Comparison of ENCODE assay signal across 16 cellular contexts in genomic region chr10:102476466-102477141, GRCh38. TPM values are rescaled to one million over a fixed set of nuclear protein-coding genes. Genes with fewer than 3 reads are reported as not detected.
DNase-seq lines count a peak whose midpoint lies in the region; ATAC-seq, FAIRE-seq and TF ChIP-seq lines count a peak whose summit lies in the region.
"Had no signal": no experiment of that assay in that cellular context is flagged by ENCODE, and none has a peak within 500 bp of the region (broad histone marks: within the 10 kb centered on the region; RNA-seq: fewer than 3 reads in every experiment).

No MANE protein-coding gene starts in this region.

- no peak overlapping the region for H3K4me2 ChIP-seq in PC-3 (ENCODE audit: low read length)
- no peak overlapping the region for H3K4me2 ChIP-seq in endothelial cell of umbilical vein (ENCODE audit: insufficient read depth, low read length)

- H3K4me3 ChIP-seq in cardiac muscle cell (no peak overlapping the region), PC-3 (ENCODE audit: low read length) (no peak overlapping the region), endothelial cell of umbilical vein (replicated peaks in 1 of 3; ENCODE audit: insufficient read depth in 1 of 3, low read depth in 1 of 3, low read length in 3 of 3) (no peak overlapping the region), thyroid gland (replicated peaks in 1 of 3) (no peak overlapping the region), spleen (no peak overlapping the region)
- H3K4me3 ChIP-seq: breast epithelium, heart left ventricle had no signal

- POLR2A ChIA-PET in PC-3 (lab: Charles Lee; ENCODE audit: unreplicated experiment): no interaction called here
- POLR2A ChIA-PET in endothelial cell of umbilical vein (lab: Charles Lee): interaction anchor here (1.0 kb wide), 1 partner anchor 44 kb away, joined by 5 read pairs; the partner anchor contains the start of gene CUEDC2

- H3K79me2 ChIP-seq in PC-3 (ENCODE audit: low read length): no peaks in the 10 kb centered on the region
- no peaks in the 10 kb centered on the region for H3K79me2 ChIP-seq in endothelial cell of umbilical vein (ENCODE audit: control insufficient read depth, insufficient read depth, low read length)

- H3F3A ChIP-seq in PC-3 (ENCODE audit: low read length, unreplicated experiment): no peaks in the 10 kb centered on the region

- peak; percentile 17 for TF ChIP-seq POLR2A in endothelial cell of umbilical vein (IDR thresholded peaks at IDR 0.05; ENCODE audit: low read depth, low read length)
- peak in 1 of 2 donors; percentile 46 for TF ChIP-seq POLR2A in thyroid gland (IDR thresholded peaks at IDR 0.05)
- TF ChIP-seq POLR2A in spleen (IDR thresholded peaks at IDR 0.05): no peak

- WGBS in thyroid gland, 2 donors: 29 to 31% methylated on average over 9 of the region's 9 CpGs
- 71 to 82% (median 74%) methylated on average over 8 to 9 of the region's 9 CpGs for WGBS in spleen, 5 donors

- CTCF ChIA-PET in PC-3 (lab: Charles Lee) (no interaction called here), endothelial cell of umbilical vein (lab: Charles Lee) (interaction anchor here (1.4 kb wide), 1 partner anchor 307 kb away, joined by 6 read pairs; no protein-coding TSS in a partner anchor)

- H3K4me1 ChIP-seq in cardiac muscle cell (ENCODE audit: low read depth) (peaks cover 5% of the 10 kb centered on the region), PC-3 (ENCODE audit: insufficient read depth, low read length) (no peaks in the 10 kb centered on the region), endothelial cell of umbilical vein (ENCODE audit: control insufficient read depth, extremely low read depth, insufficient read depth, low read length) (no peaks in the 10 kb centered on the region), thyroid gland (peaks cover 5 to 11% of the 10 kb centered on the region in 2 donors), spleen (peaks cover 0 to 24% (median 4%) of the 10 kb centered on the region in 6 donors)
- H3K4me1 ChIP-seq: breast epithelium had no signal

- no peaks in the 10 kb centered on the region for H3K9me1 ChIP-seq in endothelial cell of umbilical vein (replicated peaks; ENCODE audit: control insufficient read depth, extremely low read depth, insufficient read depth, low read length)

- H3K27ac ChIP-seq in cardiac muscle cell: peak overlapping the region; percentile 39
- no peak overlapping the region for H3K27ac ChIP-seq in PC-3 (ENCODE audit: low read length)
- no peak overlapping the region for H3K27ac ChIP-seq in endothelial cell of umbilical vein (ENCODE audit: insufficient read depth, low read depth, low read length)
- peak overlapping the region; percentile 24 to 75 (median 48) for H3K27ac ChIP-seq in thyroid gland
- H3K27ac ChIP-seq in spleen: peak overlapping the region in 1 of 8 donors; percentile 46
- H3K27ac ChIP-seq: breast epithelium, heart left ventricle had no signal

- H3K9me2 ChIP-seq in PC-3 (replicated peaks; ENCODE audit: low read length): no peaks in the 10 kb centered on the region

- H2AFZ ChIP-seq in PC-3 (ENCODE audit: low read length) (no peak overlapping the region), endothelial cell of umbilical vein (ENCODE audit: low read depth, low read length) (no peak overlapping the region)

- intact Hi-C loops in cardiac septum (cut with DNase I) (loop anchor here (5.0 kb wide), 1 partner anchor 79 kb away; the partner anchor contains the start of gene NFKB2), PC-3 (cut with micrococcal nuclease) (no loop called here), endothelial cell of umbilical vein (cut with micrococcal nuclease) (no loop called here), thyroid gland (cut with DNase I) (loop anchor here (10.0 kb wide), 1 partner anchor 242 kb away; no protein-coding TSS in a partner anchor), spleen (cut with DNase I; ENCODE audit: low total_unique reads) (loop anchor here (10.0 kb wide), 2 partner anchors 82 to 242 kb away; partner anchors contain the start of gene NFKB2)

- no peak for FAIRE-seq in endothelial cell of umbilical vein (lab: Jason Lieb, UNC)
- FAIRE-seq: H1, islet of Langerhans, TTC549 had no signal

- H3K36me3 ChIP-seq in cardiac muscle cell (peaks cover 8% of the 10 kb centered on the region), PC-3 (ENCODE audit: low read depth, low read length) (no peaks in the 10 kb centered on the region), endothelial cell of umbilical vein (ENCODE audit: control insufficient read depth in 2 of 2, extremely low read depth in 1 of 2, insufficient read depth in 2 of 2, low read length in 2 of 2) (peaks cover 6 to 22% of the 10 kb centered on the region in 2 experiments), thyroid gland (peaks cover 14 to 19% of the 10 kb centered on the region in 2 donors), spleen (peaks cover 0 to 82% (median 21%) of the 10 kb centered on the region in 6 donors)

- no peak for TF ChIP-seq CTCF in cardiac muscle cell (IDR thresholded peaks at IDR 0.05; ENCODE audit: low read depth, low read length)
- no peak for TF ChIP-seq CTCF in PC-3 (conservative IDR thresholded peaks at IDR 0.05; ENCODE audit: low read depth, low read length)
- no peak for TF ChIP-seq CTCF in endothelial cell of umbilical vein (IDR thresholded peaks at IDR 0.05; ENCODE audit: extremely low read depth in 1 of 2, insufficient read depth in 1 of 2, low read depth in 1 of 2, low read length in 2 of 2)
- peak in 1 of 6 experiments; percentile 11 for TF ChIP-seq CTCF in thyroid gland (IDR thresholded peaks at IDR 0.05)
- TF ChIP-seq CTCF in spleen (IDR thresholded peaks at IDR 0.05 in 8 of 11, conservative IDR thresholded peaks at IDR 0.05 in 3 of 11): no peak

- no peaks in the 10 kb centered on the region for H3K27me3 ChIP-seq in cardiac muscle cell
- H3K27me3 ChIP-seq in PC-3 (ENCODE audit: low read length): no peaks in the 10 kb centered on the region
- H3K27me3 ChIP-seq in endothelial cell of umbilical vein (ENCODE audit: control insufficient read depth in 2 of 2, insufficient read depth in 2 of 2, low read length in 2 of 2): no peaks in the 10 kb centered on the region
- H3K27me3 ChIP-seq in thyroid gland: no peaks in the 10 kb centered on the region
- H3K27me3 ChIP-seq in spleen (replicated peaks in 1 of 7): no peaks in the 10 kb centered on the region
- H3K27me3 ChIP-seq: breast epithelium, heart left ventricle had no signal

- no peak for DNase-seq in cardiac muscle cell (ENCODE audit: low read depth in 1 of 2, low spot score in 1 of 2)
- DNase-seq in cardiac septum (ENCODE audit: low spot score): no peak
- DNase-seq in PC-3: no peak
- no peak for DNase-seq in endothelial cell of umbilical vein (ENCODE audit: low read depth, low spot score)
- peak; percentile 90 to 94 for DNase-seq in thyroid gland
- no peak for DNase-seq in spleen
- DNase-seq in NCI-H1105 treated with DMSO at 0.1 percent for 48 hours (lab: John Stamatoyannopoulos, UW): no peak
- DNase-seq: mesendoderm, NCI-H1694 treated with DMSO at 0.1 percent for 48 hours, NCI-H526 treated with DMSO at 0.1 percent for 48 hours had no signal

- H3K9ac ChIP-seq in PC-3 (ENCODE audit: low read length) (no peak overlapping the region), endothelial cell of umbilical vein (replicated peaks; ENCODE audit: extremely low read depth, insufficient read depth, low read length) (no peak overlapping the region)

- H3K9me3 ChIP-seq in cardiac muscle cell (ENCODE audit: low read depth) (no peaks in the 10 kb centered on the region), PC-3 (ENCODE audit: low read length) (no peaks in the 10 kb centered on the region), endothelial cell of umbilical vein (replicated peaks; ENCODE audit: control insufficient read depth, insufficient read depth, low read length) (no peaks in the 10 kb centered on the region), thyroid gland (no peaks in the 10 kb centered on the region), spleen (no peaks in the 10 kb centered on the region)
- H3K9me3 ChIP-seq: breast epithelium, heart left ventricle had no signal

- H4K20me1 ChIP-seq in PC-3 (ENCODE audit: low read length): no peaks in the 10 kb centered on the region
- no peaks in the 10 kb centered on the region for H4K20me1 ChIP-seq in endothelial cell of umbilical vein (replicated peaks; ENCODE audit: control insufficient read depth, extremely low read depth, insufficient read depth, low read length)

- BruUV-seq in PC-3 (replicated peaks; lab: Mats Ljungman, UMichigan) (TSS peak; percentile 20), endothelial cell of umbilical vein (replicated peaks; lab: Mats Ljungman, UMichigan) (no TSS peak)

- dilution Hi-C loops in endothelial cell of umbilical vein (cut with MboI; ENCODE audit: extremely low pct_ligation_motif_present, low sequenced_read_pairs): no loop called here

- ATAC-seq in PC-3 (no peak), GM21786 (IDR thresholded peaks at IDR 0.05; ENCODE audit: unreplicated experiment) (no peak)
- ATAC-seq: heart left ventricle had no signal

RNA-seq across cellular contexts. Expression of gene C10orf95, which starts 25.3 kb away (rescaled TPM):
- total RNA-seq in cardiac muscle cell: not detected in 2 replicates
- 1.7 and 2.0 TPM in 2 replicates for polyA plus RNA-seq in cardiac muscle cell
- total RNA-seq in cardiac septum: not detected
- 1.6 and 1.9 TPM in 2 replicates for total RNA-seq in PC-3 (2014; rRNA removed)
- not detected in 2 replicates for total RNA-seq in endothelial cell of umbilical vein
- 0.08 TPM in 1 of 2 replicates, not detected in the other for polyA plus RNA-seq in endothelial cell of umbilical vein
- polyA plus RNA-seq in endothelial cell of umbilical vein (2011; cell fraction: cytosol; rRNA removed): 0.04 TPM in 1 of 2 replicates, not detected in the other
- not detected in 2 replicates for polyA plus RNA-seq in endothelial cell of umbilical vein (2011; cell fraction: nucleus; rRNA removed)
- not detected in 2 replicates for polyA plus RNA-seq in endothelial cell of umbilical vein (2012)
- not detected in 2 replicates for polyA minus RNA-seq in endothelial cell of umbilical vein
- polyA minus RNA-seq in endothelial cell of umbilical vein (2011; cell fraction: cytosol; rRNA and poly(A)+ RNA removed): not detected
- not detected in 2 replicates for polyA minus RNA-seq in endothelial cell of umbilical vein (2011; cell fraction: nucleus; rRNA and poly(A)+ RNA removed)
- 1 to 10 TPM; 1.1 to 2.9 (median 1.8) TPM for total RNA-seq in thyroid gland
- total RNA-seq in spleen: under 1 TPM in 4 of 7 donors, not detected in 3; 0.33 to 0.77 (median 0.47) TPM
- under 1 TPM; 0.06 to 0.33 (median 0.18) TPM for polyA plus RNA-seq in spleen
- polyA plus RNA-seq: heart left ventricle had no signal

RNA-seq across cellular contexts. Expression of gene ACTR1A, which starts 25.9 kb away (rescaled TPM):
- total RNA-seq in cardiac muscle cell: 135 and 147 TPM in 2 replicates
- polyA plus RNA-seq in cardiac muscle cell: 165 and 172 TPM in 2 replicates
- total RNA-seq in cardiac septum: 123 TPM
- 69.9 and 72.7 TPM in 2 replicates for total RNA-seq in PC-3 (2014; rRNA removed)
- 151 and 155 TPM in 2 replicates for total RNA-seq in endothelial cell of umbilical vein
- 164 and 169 TPM in 2 replicates for polyA plus RNA-seq in endothelial cell of umbilical vein
- polyA plus RNA-seq in endothelial cell of umbilical vein (2011; cell fraction: cytosol; rRNA removed): 198 and 204 TPM in 2 replicates
- polyA plus RNA-seq in endothelial cell of umbilical vein (2011; cell fraction: nucleus; rRNA removed): 146 and 172 TPM in 2 replicates
- polyA plus RNA-seq in endothelial cell of umbilical vein (2012): 155 and 165 TPM in 2 replicates
- 272 and 299 TPM in 2 replicates for polyA minus RNA-seq in endothelial cell of umbilical vein
- 80.0 TPM for polyA minus RNA-seq in endothelial cell of umbilical vein (2011; cell fraction: cytosol; rRNA and poly(A)+ RNA removed)
- 86.0 and 88.9 TPM in 2 replicates for polyA minus RNA-seq in endothelial cell of umbilical vein (2011; cell fraction: nucleus; rRNA and poly(A)+ RNA removed)
- 100 to 1,000 TPM in 3 of 4 donors, 10 to 100 TPM in 1; 94.1 to 111 (median 103) TPM for total RNA-seq in thyroid gland
- 10 to 100 TPM; 64.0 to 90.8 (median 76.7) TPM for total RNA-seq in spleen
- 10 to 100 TPM; 25.5 to 54.3 (median 34.7) TPM for polyA plus RNA-seq in spleen

RNA-seq across cellular contexts. Expression of gene SUFU, which starts 27.2 kb away (rescaled TPM):
- total RNA-seq in cardiac muscle cell: 11.3 and 14.2 TPM in 2 replicates
- polyA plus RNA-seq in cardiac muscle cell: 18.4 and 28.3 TPM in 2 replicates
- total RNA-seq in cardiac septum: 6.1 TPM
- 2.7 and 4.4 TPM in 2 replicates for total RNA-seq in PC-3 (2014; rRNA removed)
- total RNA-seq in endothelial cell of umbilical vein: 14.5 and 16.3 TPM in 2 replicates
- polyA plus RNA-seq in endothelial cell of umbilical vein: 9.5 and 10.1 TPM in 2 replicates
- 8.9 TPM in 2 replicates for polyA plus RNA-seq in endothelial cell of umbilical vein (2011; cell fraction: cytosol; rRNA removed)
- 12.5 and 13.4 TPM in 2 replicates for polyA plus RNA-seq in endothelial cell of umbilical vein (2011; cell fraction: nucleus; rRNA removed)
- polyA plus RNA-seq in endothelial cell of umbilical vein (2012): 17.3 and 20.0 TPM in 2 replicates
- polyA minus RNA-seq in endothelial cell of umbilical vein: 14.7 and 16.8 TPM in 2 replicates
- 4.8 TPM for polyA minus RNA-seq in endothelial cell of umbilical vein (2011; cell fraction: cytosol; rRNA and poly(A)+ RNA removed)
- polyA minus RNA-seq in endothelial cell of umbilical vein (2011; cell fraction: nucleus; rRNA and poly(A)+ RNA removed): 10.3 and 11.1 TPM in 2 replicates
- 1 to 10 TPM; 2.3 to 5.4 (median 4.4) TPM for total RNA-seq in thyroid gland
- total RNA-seq in spleen: 10 to 100 TPM; 11.4 to 21.9 (median 15.1) TPM
- 1 to 10 TPM; 2.0 to 6.3 (median 2.8) TPM for polyA plus RNA-seq in spleen

RNA-seq across cellular contexts. Expression of gene CUEDC2, which starts 44.2 kb away (rescaled TPM):
- total RNA-seq in cardiac muscle cell (113 and 134 TPM in 2 replicates), cardiac septum (62.4 TPM), PC-3 (2014; rRNA removed) (50.6 and 51.4 TPM in 2 replicates), endothelial cell of umbilical vein (61.5 and 62.6 TPM in 2 replicates), thyroid gland (10 to 100 TPM; 56.2 to 73.9 (median 62.0) TPM), spleen (10 to 100 TPM; 35.3 to 48.4 (median 43.0) TPM)
- polyA plus RNA-seq in cardiac muscle cell (190 and 193 TPM in 2 replicates), endothelial cell of umbilical vein (82.3 and 96.7 TPM in 2 replicates), spleen (10 to 100 TPM; 48.5 to 59.1 (median 58.7) TPM)
- 79.5 and 108 TPM in 2 replicates for polyA plus RNA-seq in endothelial cell of umbilical vein (2011; cell fraction: cytosol; rRNA removed)
- 119 and 127 TPM in 2 replicates for polyA plus RNA-seq in endothelial cell of umbilical vein (2011; cell fraction: nucleus; rRNA removed)
- 56.6 and 83.3 TPM in 2 replicates for polyA plus RNA-seq in endothelial cell of umbilical vein (2012)
- polyA minus RNA-seq in endothelial cell of umbilical vein: 26.5 and 27.4 TPM in 2 replicates
- polyA minus RNA-seq in endothelial cell of umbilical vein (2011; cell fraction: cytosol; rRNA and poly(A)+ RNA removed): 32.0 TPM
- polyA minus RNA-seq in endothelial cell of umbilical vein (2011; cell fraction: nucleus; rRNA and poly(A)+ RNA removed): 7.5 and 12.2 TPM in 2 replicates

RNA-seq across cellular contexts. Expression of gene FBXL15, which starts 56.0 kb away (rescaled TPM):
- total RNA-seq in cardiac muscle cell (36.3 and 46.6 TPM in 2 replicates), cardiac septum (12.1 TPM), PC-3 (2014; rRNA removed) (10.1 and 12.7 TPM in 2 replicates), endothelial cell of umbilical vein (9.9 and 10.7 TPM in 2 replicates), thyroid gland (10 to 100 TPM; 13.4 to 34.0 (median 27.2) TPM), spleen (10 to 100 TPM; 16.7 to 27.9 (median 22.8) TPM)
- polyA plus RNA-seq in cardiac muscle cell (40.9 and 46.3 TPM in 2 replicates), endothelial cell of umbilical vein (15.3 and 21.6 TPM in 2 replicates), spleen (10 to 100 TPM; 17.6 to 28.7 (median 23.6) TPM)
- polyA plus RNA-seq in endothelial cell of umbilical vein (2011; cell fraction: cytosol; rRNA removed): 5.9 and 10.1 TPM in 2 replicates
- polyA plus RNA-seq in endothelial cell of umbilical vein (2011; cell fraction: nucleus; rRNA removed): 11.6 and 11.7 TPM in 2 replicates
- 4.3 and 6.2 TPM in 2 replicates for polyA plus RNA-seq in endothelial cell of umbilical vein (2012)
- 1.4 and 2.0 TPM in 2 replicates for polyA minus RNA-seq in endothelial cell of umbilical vein
- 8.5 TPM for polyA minus RNA-seq in endothelial cell of umbilical vein (2011; cell fraction: cytosol; rRNA and poly(A)+ RNA removed)
- 1.5 and 1.8 TPM in 2 replicates for polyA minus RNA-seq in endothelial cell of umbilical vein (2011; cell fraction: nucleus; rRNA and poly(A)+ RNA removed)

Comparison
In these comparisons a context has a peak if more than half of its experiments do, and no peak if none do; other contexts are left out.
1. DNase-seq: peak in thyroid gland (2 of 2); none in cardiac muscle cell (0 of 2), cardiac septum (single experiment), PC-3 (single experiment), endothelial cell of umbilical vein (single experiment), spleen (single experiment) and NCI-H1105 treated with DMSO at 0.1 percent for 48 hours (single experiment).
2. H3K27ac ChIP-seq: peak in cardiac muscle cell (single experiment) and thyroid gland (3 of 3); none in PC-3 (single experiment) and endothelial cell of umbilical vein (single experiment).
3. intact Hi-C loops: an anchor here in cardiac septum (5.0 kb wide), thyroid gland (10.0 kb wide) and spleen (10.0 kb wide); none called in PC-3 and endothelial cell of umbilical vein.